Comparison of ENCODE assay signal across 21 cellular contexts in genomic region chr17:13509561-13509960, GRCh38.
A peak's percentile ranks its signal among the peaks of the same experiment; 100 is the strongest.
DNase-seq lines count a peak whose midpoint lies in the region; ATAC-seq, FAIRE-seq and TF ChIP-seq lines count a peak whose summit lies in the region.
"Had no signal": no experiment of that assay in that cellular context is flagged by ENCODE, and none has a peak within 500 bp of the region (broad histone marks: within the 10 kb centered on the region; RNA-seq: fewer than 3 reads in every experiment).

No MANE protein-coding gene starts in this region.

- no peak for DNase-seq in mesothelial cell of epicardium (ENCODE audit: low spot score in 2 of 2, unreplicated experiment in 2 of 2)
- no peak for DNase-seq in GM12892 (ENCODE audit: insufficient read length)
- DNase-seq in DMS153 (lab: John Stamatoyannopoulos, UW) = no peak
- DNase-seq in NCI-H2227 treated with DMSO at 0.1 percent for 48 hours (lab: John Stamatoyannopoulos, UW) = no peak
- no peak for DNase-seq in coronary artery (ENCODE audit: low spot score)
- DNase-seq: activated CD4-positive, alpha-beta T cell treated with anti-CD3 and anti-CD28 coated beads, Interleukin-2, amount 10 ng/mL, durations not matched to agents 7 days and 5 days; activated effector memory CD4-positive, alpha-beta T cell treated with Interleukin-2 at 50 U/mL for 16 hours; DMS79 treated with DMSO at 0.1 percent for 48 hours; left cardiac atrium; MG63; NCI-H146; NCI-H2171; NCI-H69; stomach; T-cell; upper lobe of left lung had no signal

- H3K4me3 Mint-ChIP-seq in brain (peak overlapping the region in 3 of 5 experiments; percentile 37 to 57 (median 46)), mesothelial cell of epicardium (no peak overlapping the region)
- H3K4me3 Mint-ChIP-seq: T-cell had no signal

- H3K27ac ChIP-seq in coronary artery = no peak overlapping the region
- H3K27ac ChIP-seq: HL-60, upper lobe of left lung had no signal

- ATAC-seq in GM18502 (IDR thresholded peaks at IDR 0.05; ENCODE audit: poor library complexity, unreplicated experiment) (peak; percentile 50), HG03354 (IDR thresholded peaks at IDR 0.05; ENCODE audit: poor library complexity, severe bottlenecking, unreplicated experiment) (peak; percentile 50)
- ATAC-seq: HCT116, T-cell had no signal

- H3K4me3 ChIP-seq in coronary artery = no peak overlapping the region
- H3K4me3 ChIP-seq: MG63, stomach, upper lobe of left lung had no signal

- H3K4me1 Mint-ChIP-seq in brain (peaks cover 40% of the 10 kb centered on the region), mesothelial cell of epicardium (peaks cover 62% of the 10 kb centered on the region)

- H3K27ac Mint-ChIP-seq in brain (peak overlapping the region in 2 of 5 experiments; percentile 56 to 91), mesothelial cell of epicardium (peak overlapping the region; percentile 8)
- H3K27ac Mint-ChIP-seq: T-cell had no signal

- FAIRE-seq in GM12892 (lab: Jason Lieb, UNC) = no peak

- no peak for TF ChIP-seq POLR2A in GM12892 (IDR thresholded peaks at IDR 0.05; ENCODE audit: low read depth, low read length)

- H3K9me3 Mint-ChIP-seq in brain (peaks cover 0 to 3% (median 0%) of the 10 kb centered on the region in 5 experiments), mesothelial cell of epicardium (no peaks in the 10 kb centered on the region)
- H3K9me3 Mint-ChIP-seq: activated CD4-positive, alpha-beta T cell treated with anti-CD3 and anti-CD28 coated beads, Interleukin-2, amount 10 ng/mL, durations not matched to agents 7 days and 5 days; T-cell had no signal

- H3K27me3 Mint-ChIP-seq in brain = peaks cover 1% of the 10 kb centered on the region
- H3K27me3 Mint-ChIP-seq in mesothelial cell of epicardium (ENCODE audit: low read depth) = no peaks in the 10 kb centered on the region

- H3K36me3 Mint-ChIP-seq in brain (no peaks in the 10 kb centered on the region), mesothelial cell of epicardium (no peaks in the 10 kb centered on the region)
- H3K36me3 Mint-ChIP-seq: T-cell had no signal

- TF ChIP-seq CTCF in brain (conservative IDR thresholded peaks at IDR 0.05) = no peak
- TF ChIP-seq CTCF in mesothelial cell of epicardium (IDR thresholded peaks at IDR 0.05; ENCODE audit: unreplicated experiment) = no peak
- TF ChIP-seq CTCF in coronary artery (IDR thresholded peaks at IDR 0.05) = no peak
